Comparison of ENCODE assay signal across 2 cellular contexts in the genomic region with DNA sequence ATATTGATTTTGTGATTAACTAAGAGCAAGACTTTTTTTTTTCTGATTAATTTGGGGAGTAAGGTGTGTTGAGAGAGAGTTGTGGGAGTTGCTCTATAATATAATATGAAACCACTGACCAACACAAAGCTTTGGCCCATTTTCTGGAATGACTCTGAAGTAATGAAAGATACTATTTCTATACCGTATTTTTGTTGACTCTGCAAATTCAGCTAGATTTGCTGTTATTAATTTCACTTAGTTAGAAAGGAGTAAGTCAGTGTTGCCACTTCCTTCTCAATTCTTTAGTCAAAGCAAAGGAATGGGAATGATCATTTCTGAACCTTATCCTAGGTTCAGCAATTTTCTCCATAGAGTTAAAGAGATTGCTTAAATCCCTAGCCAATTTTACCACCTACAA.
TF ChIP-seq lines count a peak whose summit lies in the region.

No MANE protein-coding gene starts in this region.

TF ChIP-seq in A549, 52 proteins besides CTCF, POLR2A, EP300 and RAD21:
- TF ChIP-seq RCOR1 (IDR thresholded peaks at IDR 0.05; ENCODE audit: low read depth, low read length) (no peak), CBX2 (IDR thresholded peaks at IDR 0.05; ENCODE audit: borderline replicate concordance, low read depth) (no peak), ZFP36 (IDR thresholded peaks at IDR 0.05; ENCODE audit: borderline replicate concordance, partially characterized antibody) (no peak), CBX8 (IDR thresholded peaks at IDR 0.05) (no peak), KDM5A (IDR thresholded peaks at IDR 0.05) (no peak), BCL3 (IDR thresholded peaks at IDR 0.05) (no peak), MAFK (IDR thresholded peaks at IDR 0.05; ENCODE audit: partially characterized antibody) (peak; percentile 86)
- TF ChIP-seq, protein P1, sequence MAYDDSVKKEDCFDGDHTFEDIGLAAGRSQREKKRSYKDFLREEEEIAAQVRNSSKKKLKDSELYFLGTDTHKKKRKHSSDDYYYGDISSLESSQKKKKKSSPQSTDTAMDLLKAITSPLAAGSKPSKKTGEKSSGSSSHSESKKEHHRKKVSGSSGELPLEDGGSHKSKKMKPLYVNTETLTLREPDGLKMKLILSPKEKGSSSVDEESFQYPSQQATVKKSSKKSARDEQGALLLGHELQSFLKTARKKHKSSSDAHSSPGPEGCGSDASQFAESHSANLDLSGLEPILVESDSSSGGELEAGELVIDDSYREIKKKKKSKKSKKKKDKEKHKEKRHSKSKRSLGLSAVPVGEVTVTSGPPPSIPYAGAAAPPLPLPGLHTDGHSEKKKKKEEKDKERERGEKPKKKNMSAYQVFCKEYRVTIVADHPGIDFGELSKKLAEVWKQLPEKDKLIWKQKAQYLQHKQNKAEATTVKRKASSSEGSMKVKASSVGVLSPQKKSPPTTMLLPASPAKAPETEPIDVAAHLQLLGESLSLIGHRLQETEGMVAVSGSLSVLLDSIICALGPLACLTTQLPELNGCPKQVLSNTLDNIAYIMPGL (CRISPR knock-in tag; IDR thresholded peaks at IDR 0.05; ENCODE audit: borderline replicate concordance), result no peak
TF ChIP-seq in A549: peak in this region for 1.

TF ChIP-seq in K562, 482 proteins besides CTCF, POLR2A, EP300 and RAD21:
- TF ChIP-seq TEAD1 (CRISPR knock-in tag; IDR thresholded peaks at IDR 0.05), result no peak
- peak; percentile 47; the same call in 1 of the 2 replicates for TF ChIP-seq MAFF (IDR thresholded peaks at IDR 0.05; ENCODE audit: low read length)
- TF ChIP-seq, protein P2, sequence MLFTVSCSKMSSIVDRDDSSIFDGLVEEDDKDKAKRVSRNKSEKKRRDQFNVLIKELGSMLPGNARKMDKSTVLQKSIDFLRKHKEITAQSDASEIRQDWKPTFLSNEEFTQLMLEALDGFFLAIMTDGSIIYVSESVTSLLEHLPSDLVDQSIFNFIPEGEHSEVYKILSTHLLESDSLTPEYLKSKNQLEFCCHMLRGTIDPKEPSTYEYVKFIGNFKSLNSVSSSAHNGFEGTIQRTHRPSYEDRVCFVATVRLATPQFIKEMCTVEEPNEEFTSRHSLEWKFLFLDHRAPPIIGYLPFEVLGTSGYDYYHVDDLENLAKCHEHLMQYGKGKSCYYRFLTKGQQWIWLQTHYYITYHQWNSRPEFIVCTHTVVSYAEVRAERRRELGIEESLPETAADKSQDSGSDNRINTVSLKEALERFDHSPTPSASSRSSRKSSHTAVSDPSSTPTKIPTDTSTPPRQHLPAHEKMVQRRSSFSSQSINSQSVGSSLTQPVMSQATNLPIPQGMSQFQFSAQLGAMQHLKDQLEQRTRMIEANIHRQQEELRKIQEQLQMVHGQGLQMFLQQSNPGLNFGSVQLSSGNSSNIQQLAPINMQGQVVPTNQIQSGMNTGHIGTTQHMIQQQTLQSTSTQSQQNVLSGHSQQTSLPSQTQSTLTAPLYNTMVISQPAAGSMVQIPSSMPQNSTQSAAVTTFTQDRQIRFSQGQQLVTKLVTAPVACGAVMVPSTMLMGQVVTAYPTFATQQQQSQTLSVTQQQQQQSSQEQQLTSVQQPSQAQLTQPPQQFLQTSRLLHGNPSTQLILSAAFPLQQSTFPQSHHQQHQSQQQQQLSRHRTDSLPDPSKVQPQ (CRISPR knock-in tag; IDR thresholded peaks at IDR 0.05; ENCODE audit: borderline replicate concordance), result no peak
- no peak for TF ChIP-seq U2AF1 (optimal IDR thresholded peaks at IDR 0.05; ENCODE audit: low read depth, low read length)
- peak; percentile 66; the same call in 1 of the 2 replicates for TF ChIP-seq ZNF316 (IDR thresholded peaks at IDR 0.05)
- peak; percentile 43; the same call in 1 of the 2 replicates for TF ChIP-seq C11orf30 (IDR thresholded peaks at IDR 0.05; ENCODE audit: low read depth)
- TF ChIP-seq MTA3 (IDR thresholded peaks at IDR 0.05; ENCODE audit: borderline replicate concordance), result no peak
- TF ChIP-seq MAFK (IDR thresholded peaks at IDR 0.05; ENCODE audit: low read length), result 0 out of 2 replicates have a peak, but pooled peaks have one; percentile 31
- no peak for TF ChIP-seq MYC (IDR thresholded peaks at IDR 0.05; ENCODE audit: low read depth, low read length)
- no peak for TF ChIP-seq MYC (CRISPR knock-in tag; IDR thresholded peaks at IDR 0.05; ENCODE audit: borderline replicate concordance, low read depth)
- peak; percentile 44; the same call in 1 of the 2 replicates for TF ChIP-seq MAFG (tag; conservative IDR thresholded peaks at IDR 0.05)
- no peak for TF ChIP-seq SMAD3 (CRISPR knock-in tag; conservative IDR thresholded peaks at IDR 0.05)
- TF ChIP-seq, protein P3, sequence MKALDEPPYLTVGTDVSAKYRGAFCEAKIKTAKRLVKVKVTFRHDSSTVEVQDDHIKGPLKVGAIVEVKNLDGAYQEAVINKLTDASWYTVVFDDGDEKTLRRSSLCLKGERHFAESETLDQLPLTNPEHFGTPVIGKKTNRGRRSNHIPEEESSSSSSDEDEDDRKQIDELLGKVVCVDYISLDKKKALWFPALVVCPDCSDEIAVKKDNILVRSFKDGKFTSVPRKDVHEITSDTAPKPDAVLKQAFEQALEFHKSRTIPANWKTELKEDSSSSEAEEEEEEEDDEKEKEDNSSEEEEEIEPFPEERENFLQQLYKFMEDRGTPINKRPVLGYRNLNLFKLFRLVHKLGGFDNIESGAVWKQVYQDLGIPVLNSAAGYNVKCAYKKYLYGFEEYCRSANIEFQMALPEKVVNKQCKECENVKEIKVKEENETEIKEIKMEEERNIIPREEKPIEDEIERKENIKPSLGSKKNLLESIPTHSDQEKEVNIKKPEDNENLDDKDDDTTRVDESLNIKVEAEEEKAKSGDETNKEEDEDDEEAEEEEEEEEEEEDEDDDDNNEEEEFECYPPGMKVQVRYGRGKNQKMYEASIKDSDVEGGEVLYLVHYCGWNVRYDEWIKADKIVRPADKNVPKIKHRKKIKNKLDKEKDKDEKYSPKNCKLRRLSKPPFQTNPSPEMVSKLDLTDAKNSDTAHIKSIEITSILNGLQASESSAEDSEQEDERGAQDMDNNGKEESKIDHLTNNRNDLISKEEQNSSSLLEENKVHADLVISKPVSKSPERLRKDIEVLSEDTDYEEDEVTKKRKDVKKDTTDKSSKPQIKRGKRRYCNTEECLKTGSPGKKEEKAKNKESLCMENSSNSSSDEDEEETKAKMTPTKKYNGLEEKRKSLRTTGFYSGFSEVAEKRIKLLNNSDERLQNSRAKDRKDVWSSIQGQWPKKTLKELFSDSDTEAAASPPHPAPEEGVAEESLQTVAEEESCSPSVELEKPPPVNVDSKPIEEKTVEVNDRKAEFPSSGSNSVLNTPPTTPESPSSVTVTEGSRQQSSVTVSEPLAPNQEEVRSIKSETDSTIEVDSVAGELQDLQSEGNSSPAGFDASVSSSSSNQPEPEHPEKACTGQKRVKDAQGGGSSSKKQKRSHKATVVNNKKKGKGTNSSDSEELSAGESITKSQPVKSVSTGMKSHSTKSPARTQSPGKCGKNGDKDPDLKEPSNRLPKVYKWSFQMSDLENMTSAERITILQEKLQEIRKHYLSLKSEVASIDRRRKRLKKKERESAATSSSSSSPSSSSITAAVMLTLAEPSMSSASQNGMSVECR (CRISPR knock-in tag; IDR thresholded peaks at IDR 0.05), result no peak
- TF ChIP-seq ZNF639 (CRISPR knock-in tag; conservative IDR thresholded peaks at IDR 0.05 in 1 of 2, IDR thresholded peaks at IDR 0.05 in 1 of 2), result no peak
- TF ChIP-seq SIN3A (IDR thresholded peaks at IDR 0.05; ENCODE audit: borderline replicate concordance in 2 of 2, control insufficient read depth in 1 of 2, low read depth in 2 of 2, low read length in 2 of 2), result no peak
- no peak for TF ChIP-seq CHCHD3 (CRISPR knock-in tag; IDR thresholded peaks at IDR 0.05)
- no peak for TF ChIP-seq SAP30 (IDR thresholded peaks at IDR 0.05; ENCODE audit: borderline replicate concordance, insufficient read depth, low read depth, low read length, poor library complexity, severe bottlenecking)
- TF ChIP-seq, protein P4, sequence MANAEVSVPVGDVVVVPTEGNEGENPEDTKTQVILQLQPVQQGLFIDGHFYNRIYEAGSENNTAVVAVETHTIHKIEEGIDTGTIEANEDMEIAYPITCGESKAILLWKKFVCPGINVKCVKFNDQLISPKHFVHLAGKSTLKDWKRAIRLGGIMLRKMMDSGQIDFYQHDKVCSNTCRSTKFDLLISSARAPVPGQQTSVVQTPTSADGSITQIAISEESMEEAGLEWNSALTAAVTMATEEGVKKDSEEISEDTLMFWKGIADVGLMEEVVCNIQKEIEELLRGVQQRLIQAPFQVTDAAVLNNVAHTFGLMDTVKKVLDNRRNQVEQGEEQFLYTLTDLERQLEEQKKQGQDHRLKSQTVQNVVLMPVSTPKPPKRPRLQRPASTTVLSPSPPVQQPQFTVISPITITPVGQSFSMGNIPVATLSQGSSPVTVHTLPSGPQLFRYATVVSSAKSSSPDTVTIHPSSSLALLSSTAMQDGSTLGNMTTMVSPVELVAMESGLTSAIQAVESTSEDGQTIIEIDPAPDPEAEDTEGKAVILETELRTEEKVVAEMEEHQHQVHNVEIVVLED (CRISPR knock-in tag; IDR thresholded peaks at IDR 0.05), result no peak
